Comparison of ENCODE assay signal across 1 cellular context in genomic region chr6:157323114-157323923, GRCh38.
TF ChIP-seq lines count a peak whose summit lies in the region.

Gene TMEM242, minus strand, starts transcription at chr6:157323519. Its CDS starts 20 bp downstream, at chr6:157323499.

TF ChIP-seq in GM12878, 131 proteins besides CTCF, POLR2A, EP300 and RAD21 (continued from another document and continues in another):
- no peak; the same call in 1 of the 2 replicates for TF ChIP-seq NR2F1 (conservative IDR thresholded peaks at IDR 0.05)
- TF ChIP-seq, protein P1, sequence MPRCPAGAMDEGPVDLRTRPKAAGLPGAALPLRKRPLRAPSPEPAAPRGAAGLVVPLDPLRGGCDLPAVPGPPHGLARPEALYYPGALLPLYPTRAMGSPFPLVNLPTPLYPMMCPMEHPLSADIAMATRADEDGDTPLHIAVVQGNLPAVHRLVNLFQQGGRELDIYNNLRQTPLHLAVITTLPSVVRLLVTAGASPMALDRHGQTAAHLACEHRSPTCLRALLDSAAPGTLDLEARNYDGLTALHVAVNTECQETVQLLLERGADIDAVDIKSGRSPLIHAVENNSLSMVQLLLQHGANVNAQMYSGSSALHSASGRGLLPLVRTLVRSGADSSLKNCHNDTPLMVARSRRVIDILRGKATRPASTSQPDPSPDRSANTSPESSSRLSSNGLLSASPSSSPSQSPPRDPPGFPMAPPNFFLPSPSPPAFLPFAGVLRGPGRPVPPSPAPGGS (IDR thresholded peaks at IDR 0.05; ENCODE audit: borderline replicate concordance, insufficient read depth, low read depth, low read length, poor library complexity, severe bottlenecking), result peak; percentile 24
- TF ChIP-seq, protein P2, sequence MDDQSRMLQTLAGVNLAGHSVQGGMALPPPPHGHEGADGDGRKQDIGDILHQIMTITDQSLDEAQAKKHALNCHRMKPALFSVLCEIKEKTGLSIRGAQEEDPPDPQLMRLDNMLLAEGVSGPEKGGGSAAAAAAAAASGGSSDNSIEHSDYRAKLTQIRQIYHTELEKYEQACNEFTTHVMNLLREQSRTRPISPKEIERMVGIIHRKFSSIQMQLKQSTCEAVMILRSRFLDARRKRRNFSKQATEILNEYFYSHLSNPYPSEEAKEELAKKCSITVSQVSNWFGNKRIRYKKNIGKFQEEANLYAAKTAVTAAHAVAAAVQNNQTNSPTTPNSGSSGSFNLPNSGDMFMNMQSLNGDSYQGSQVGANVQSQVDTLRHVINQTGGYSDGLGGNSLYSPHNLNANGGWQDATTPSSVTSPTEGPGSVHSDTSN (IDR thresholded peaks at IDR 0.05; ENCODE audit: insufficient replicate concordance, low read depth, low read length), result peak; percentile 18
- TF ChIP-seq, protein P3, sequence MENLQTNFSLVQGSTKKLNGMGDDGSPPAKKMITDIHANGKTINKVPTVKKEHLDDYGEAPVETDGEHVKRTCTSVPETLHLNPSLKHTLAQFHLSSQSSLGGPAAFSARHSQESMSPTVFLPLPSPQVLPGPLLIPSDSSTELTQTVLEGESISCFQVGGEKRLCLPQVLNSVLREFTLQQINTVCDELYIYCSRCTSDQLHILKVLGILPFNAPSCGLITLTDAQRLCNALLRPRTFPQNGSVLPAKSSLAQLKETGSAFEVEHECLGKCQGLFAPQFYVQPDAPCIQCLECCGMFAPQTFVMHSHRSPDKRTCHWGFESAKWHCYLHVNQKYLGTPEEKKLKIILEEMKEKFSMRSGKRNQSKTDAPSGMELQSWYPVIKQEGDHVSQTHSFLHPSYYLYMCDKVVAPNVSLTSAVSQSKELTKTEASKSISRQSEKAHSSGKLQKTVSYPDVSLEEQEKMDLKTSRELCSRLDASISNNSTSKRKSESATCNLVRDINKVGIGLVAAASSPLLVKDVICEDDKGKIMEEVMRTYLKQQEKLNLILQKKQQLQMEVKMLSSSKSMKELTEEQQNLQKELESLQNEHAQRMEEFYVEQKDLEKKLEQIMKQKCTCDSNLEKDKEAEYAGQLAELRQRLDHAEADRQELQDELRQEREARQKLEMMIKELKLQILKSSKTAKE (IDR thresholded peaks at IDR 0.05; ENCODE audit: low read depth, poor library complexity, severe bottlenecking), result peak; percentile 55
- TF ChIP-seq NR2C1 (IDR thresholded peaks at IDR 0.05), result peak; percentile 81
- no peak for TF ChIP-seq ZBTB33 (IDR thresholded peaks at IDR 0.05)
- no peak for TF ChIP-seq SMAD1 (IDR thresholded peaks at IDR 0.05; ENCODE audit: low read depth, partially characterized antibody)
- TF ChIP-seq STAT1 (conservative IDR thresholded peaks at IDR 0.05), result peak; percentile 96; the same call in 1 of the 2 replicates
- TF ChIP-seq, protein P4, sequence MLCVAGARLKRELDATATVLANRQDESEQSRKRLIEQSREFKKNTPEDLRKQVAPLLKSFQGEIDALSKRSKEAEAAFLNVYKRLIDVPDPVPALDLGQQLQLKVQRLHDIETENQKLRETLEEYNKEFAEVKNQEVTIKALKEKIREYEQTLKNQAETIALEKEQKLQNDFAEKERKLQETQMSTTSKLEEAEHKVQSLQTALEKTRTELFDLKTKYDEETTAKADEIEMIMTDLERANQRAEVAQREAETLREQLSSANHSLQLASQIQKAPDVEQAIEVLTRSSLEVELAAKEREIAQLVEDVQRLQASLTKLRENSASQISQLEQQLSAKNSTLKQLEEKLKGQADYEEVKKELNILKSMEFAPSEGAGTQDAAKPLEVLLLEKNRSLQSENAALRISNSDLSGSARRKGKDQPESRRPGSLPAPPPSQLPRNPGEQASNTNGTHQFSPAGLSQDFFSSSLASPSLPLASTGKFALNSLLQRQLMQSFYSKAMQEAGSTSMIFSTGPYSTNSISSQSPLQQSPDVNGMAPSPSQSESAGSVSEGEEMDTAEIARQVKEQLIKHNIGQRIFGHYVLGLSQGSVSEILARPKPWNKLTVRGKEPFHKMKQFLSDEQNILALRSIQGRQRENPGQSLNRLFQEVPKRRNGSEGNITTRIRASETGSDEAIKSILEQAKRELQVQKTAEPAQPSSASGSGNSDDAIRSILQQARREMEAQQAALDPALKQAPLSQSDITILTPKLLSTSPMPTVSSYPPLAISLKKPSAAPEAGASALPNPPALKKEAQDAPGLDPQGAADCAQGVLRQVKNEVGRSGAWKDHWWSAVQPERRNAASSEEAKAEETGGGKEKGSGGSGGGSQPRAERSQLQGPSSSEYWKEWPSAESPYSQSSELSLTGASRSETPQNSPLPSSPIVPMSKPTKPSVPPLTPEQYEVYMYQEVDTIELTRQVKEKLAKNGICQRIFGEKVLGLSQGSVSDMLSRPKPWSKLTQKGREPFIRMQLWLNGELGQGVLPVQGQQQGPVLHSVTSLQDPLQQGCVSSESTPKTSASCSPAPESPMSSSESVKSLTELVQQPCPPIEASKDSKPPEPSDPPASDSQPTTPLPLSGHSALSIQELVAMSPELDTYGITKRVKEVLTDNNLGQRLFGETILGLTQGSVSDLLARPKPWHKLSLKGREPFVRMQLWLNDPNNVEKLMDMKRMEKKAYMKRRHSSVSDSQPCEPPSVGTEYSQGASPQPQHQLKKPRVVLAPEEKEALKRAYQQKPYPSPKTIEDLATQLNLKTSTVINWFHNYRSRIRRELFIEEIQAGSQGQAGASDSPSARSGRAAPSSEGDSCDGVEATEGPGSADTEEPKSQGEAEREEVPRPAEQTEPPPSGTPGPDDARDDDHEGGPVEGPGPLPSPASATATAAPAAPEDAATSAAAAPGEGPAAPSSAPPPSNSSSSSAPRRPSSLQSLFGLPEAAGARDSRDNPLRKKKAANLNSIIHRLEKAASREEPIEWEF (IDR thresholded peaks at IDR 0.05; ENCODE audit: insufficient replicate concordance, low read depth, low read length), result no peak
- peak; percentile 91 for TF ChIP-seq IKZF1 (conservative IDR thresholded peaks at IDR 0.05)
- peak; percentile 100 for TF ChIP-seq RELB (IDR thresholded peaks at IDR 0.05; ENCODE audit: low read depth)
- no peak for TF ChIP-seq EZH2 (IDR thresholded peaks at IDR 0.05; ENCODE audit: borderline replicate concordance, control insufficient read depth, low read depth, low read length)
- TF ChIP-seq YY1 (IDR thresholded peaks at IDR 0.05; ENCODE audit: low read depth, low read length), result peak; percentile 98
- TF ChIP-seq MXI1 (IDR thresholded peaks at IDR 0.05; ENCODE audit: low read depth, low read length), result peak; percentile 81
- TF ChIP-seq, protein P5, sequence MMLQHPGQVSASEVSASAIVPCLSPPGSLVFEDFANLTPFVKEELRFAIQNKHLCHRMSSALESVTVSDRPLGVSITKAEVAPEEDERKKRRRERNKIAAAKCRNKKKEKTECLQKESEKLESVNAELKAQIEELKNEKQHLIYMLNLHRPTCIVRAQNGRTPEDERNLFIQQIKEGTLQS (IDR thresholded peaks at IDR 0.05; ENCODE audit: borderline replicate concordance, extremely low read depth, low read depth, low read length), result no peak
- TF ChIP-seq TCF3 (IDR thresholded peaks at IDR 0.05; ENCODE audit: borderline replicate concordance, insufficient read depth, low read depth, low read length), result peak; percentile 57; the same call in 1 of the 2 replicates
- TF ChIP-seq ZNF217 (IDR thresholded peaks at IDR 0.05), result no peak
- no peak for TF ChIP-seq IRF5 (IDR thresholded peaks at IDR 0.05; ENCODE audit: borderline replicate concordance)
- TF ChIP-seq RB1 (IDR thresholded peaks at IDR 0.05; ENCODE audit: borderline replicate concordance), result peak; percentile 98; the same call in 1 of the 2 replicates
- no peak for TF ChIP-seq SUPT20H (IDR thresholded peaks at IDR 0.05; ENCODE audit: borderline replicate concordance, control insufficient read depth, low read depth, low read length)
- no peak for TF ChIP-seq NFXL1 (IDR thresholded peaks at IDR 0.05; ENCODE audit: borderline replicate concordance)
- no peak for TF ChIP-seq ZBED1 (IDR thresholded peaks at IDR 0.05; ENCODE audit: borderline replicate concordance)
- TF ChIP-seq ZNF24 (IDR thresholded peaks at IDR 0.05), result peak; percentile 78; the same call in 1 of the 2 replicates
- TF ChIP-seq CEBPB (IDR thresholded peaks at IDR 0.05; ENCODE audit: borderline replicate concordance in 1 of 2, low read depth in 2 of 2, low read length in 2 of 2), result no peak
- peak; percentile 93 for TF ChIP-seq NBN (IDR thresholded peaks at IDR 0.05)
- TF ChIP-seq, protein P6, sequence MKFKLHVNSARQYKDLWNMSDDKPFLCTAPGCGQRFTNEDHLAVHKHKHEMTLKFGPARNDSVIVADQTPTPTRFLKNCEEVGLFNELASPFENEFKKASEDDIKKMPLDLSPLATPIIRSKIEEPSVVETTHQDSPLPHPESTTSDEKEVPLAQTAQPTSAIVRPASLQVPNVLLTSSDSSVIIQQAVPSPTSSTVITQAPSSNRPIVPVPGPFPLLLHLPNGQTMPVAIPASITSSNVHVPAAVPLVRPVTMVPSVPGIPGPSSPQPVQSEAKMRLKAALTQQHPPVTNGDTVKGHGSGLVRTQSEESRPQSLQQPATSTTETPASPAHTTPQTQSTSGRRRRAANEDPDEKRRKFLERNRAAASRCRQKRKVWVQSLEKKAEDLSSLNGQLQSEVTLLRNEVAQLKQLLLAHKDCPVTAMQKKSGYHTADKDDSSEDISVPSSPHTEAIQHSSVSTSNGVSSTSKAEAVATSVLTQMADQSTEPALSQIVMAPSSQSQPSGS (IDR thresholded peaks at IDR 0.05; ENCODE audit: low read length), result peak; percentile 47; the same call in 1 of the 2 replicates
- TF ChIP-seq ZNF274 (IDR thresholded peaks at IDR 0.05; ENCODE audit: insufficient read depth, insufficient read length), result no peak
- TF ChIP-seq FOXM1 (IDR thresholded peaks at IDR 0.05; ENCODE audit: low read depth, low read length), result peak; percentile 63; the same call in 1 of the 2 replicates
- TF ChIP-seq, protein P7, sequence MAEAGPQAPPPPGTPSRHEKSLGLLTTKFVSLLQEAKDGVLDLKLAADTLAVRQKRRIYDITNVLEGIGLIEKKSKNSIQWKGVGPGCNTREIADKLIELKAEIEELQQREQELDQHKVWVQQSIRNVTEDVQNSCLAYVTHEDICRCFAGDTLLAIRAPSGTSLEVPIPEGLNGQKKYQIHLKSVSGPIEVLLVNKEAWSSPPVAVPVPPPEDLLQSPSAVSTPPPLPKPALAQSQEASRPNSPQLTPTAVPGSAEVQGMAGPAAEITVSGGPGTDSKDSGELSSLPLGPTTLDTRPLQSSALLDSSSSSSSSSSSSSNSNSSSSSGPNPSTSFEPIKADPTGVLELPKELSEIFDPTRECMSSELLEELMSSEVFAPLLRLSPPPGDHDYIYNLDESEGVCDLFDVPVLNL (IDR thresholded peaks at IDR 0.05; ENCODE audit: low read depth, low read length), result no peak
- TF ChIP-seq, protein P8, sequence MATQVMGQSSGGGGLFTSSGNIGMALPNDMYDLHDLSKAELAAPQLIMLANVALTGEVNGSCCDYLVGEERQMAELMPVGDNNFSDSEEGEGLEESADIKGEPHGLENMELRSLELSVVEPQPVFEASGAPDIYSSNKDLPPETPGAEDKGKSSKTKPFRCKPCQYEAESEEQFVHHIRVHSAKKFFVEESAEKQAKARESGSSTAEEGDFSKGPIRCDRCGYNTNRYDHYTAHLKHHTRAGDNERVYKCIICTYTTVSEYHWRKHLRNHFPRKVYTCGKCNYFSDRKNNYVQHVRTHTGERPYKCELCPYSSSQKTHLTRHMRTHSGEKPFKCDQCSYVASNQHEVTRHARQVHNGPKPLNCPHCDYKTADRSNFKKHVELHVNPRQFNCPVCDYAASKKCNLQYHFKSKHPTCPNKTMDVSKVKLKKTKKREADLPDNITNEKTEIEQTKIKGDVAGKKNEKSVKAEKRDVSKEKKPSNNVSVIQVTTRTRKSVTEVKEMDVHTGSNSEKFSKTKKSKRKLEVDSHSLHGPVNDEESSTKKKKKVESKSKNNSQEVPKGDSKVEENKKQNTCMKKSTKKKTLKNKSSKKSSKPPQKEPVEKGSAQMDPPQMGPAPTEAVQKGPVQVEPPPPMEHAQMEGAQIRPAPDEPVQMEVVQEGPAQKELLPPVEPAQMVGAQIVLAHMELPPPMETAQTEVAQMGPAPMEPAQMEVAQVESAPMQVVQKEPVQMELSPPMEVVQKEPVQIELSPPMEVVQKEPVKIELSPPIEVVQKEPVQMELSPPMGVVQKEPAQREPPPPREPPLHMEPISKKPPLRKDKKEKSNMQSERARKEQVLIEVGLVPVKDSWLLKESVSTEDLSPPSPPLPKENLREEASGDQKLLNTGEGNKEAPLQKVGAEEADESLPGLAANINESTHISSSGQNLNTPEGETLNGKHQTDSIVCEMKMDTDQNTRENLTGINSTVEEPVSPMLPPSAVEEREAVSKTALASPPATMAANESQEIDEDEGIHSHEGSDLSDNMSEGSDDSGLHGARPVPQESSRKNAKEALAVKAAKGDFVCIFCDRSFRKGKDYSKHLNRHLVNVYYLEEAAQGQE (IDR thresholded peaks at IDR 0.05; ENCODE audit: low read depth, low read length), result peak; percentile 59
- peak; percentile 84 for TF ChIP-seq TBL1XR1 (IDR thresholded peaks at IDR 0.05; ENCODE audit: low read depth, low read length)
- peak; percentile 98 for TF ChIP-seq TAF1 (IDR thresholded peaks at IDR 0.05; ENCODE audit: borderline replicate concordance, low read depth, low read length)
- no peak for TF ChIP-seq KDM1A (IDR thresholded peaks at IDR 0.05; ENCODE audit: borderline replicate concordance)
- peak; percentile 83 for TF ChIP-seq RUNX3 (IDR thresholded peaks at IDR 0.05; ENCODE audit: low read length)
